24 cellular contexts compared by ENCODE assay signal in genomic region chr2:84292545-84292944, GRCh38.
DNase-seq lines count a peak whose midpoint lies in the region; ATAC-seq, FAIRE-seq and TF ChIP-seq lines count a peak whose summit lies in the region.
"Had no signal": no experiment of that assay in that cellular context is flagged by ENCODE, and none has a peak within 500 bp of the region (broad histone marks: within the 10 kb centered on the region; RNA-seq: fewer than 3 reads in every experiment).

No MANE protein-coding gene starts in this region.

- no peak overlapping the region for H2AFZ ChIP-seq in hepatocyte
- H2AFZ ChIP-seq in HepG2 (ENCODE audit: low read length): no peak overlapping the region

- TF ChIP-seq POLR2A in HepG2 (IDR thresholded peaks at IDR 0.05; ENCODE audit: insufficient read depth in 1 of 2, low read depth in 2 of 2, low read length in 2 of 2) (no peak), right lobe of liver (IDR thresholded peaks at IDR 0.05) (no peak)

- H3K4me3 ChIP-seq in hepatocyte (no peak overlapping the region), HepG2 (replicated peaks in 1 of 3; ENCODE audit: insufficient read depth in 1 of 3, low read depth in 2 of 3, low read length in 3 of 3) (no peak overlapping the region), right lobe of liver (no peak overlapping the region), heart right ventricle (no peak overlapping the region)
- H3K4me3 ChIP-seq: A549; BLaER1 treated with 17β-estradiol and CSF1 and Interleukin-3, amounts not matched to agents 10 nM and 100 nM; GM12878 had no signal

- CTCF ChIA-PET in HepG2 (lab: Yijun Ruan, JAX; ENCODE audit: low intra/inter-chr PET ratio, low total read pairs): no interaction called here

- H3K4me1 ChIP-seq in hepatocyte (ENCODE audit: insufficient read depth) (peaks cover 15% of the 10 kb centered on the region), HepG2 (ENCODE audit: insufficient read depth, low read length) (peaks cover 76% of the 10 kb centered on the region), right lobe of liver (peaks cover 0 to 15% (median 0%) of the 10 kb centered on the region in 4 donors), heart right ventricle (no peaks in the 10 kb centered on the region)
- H3K4me1 ChIP-seq: A549 had no signal

- 91% methylated on average over 1 of the region's 1 CpG for WGBS in hepatocyte (ENCODE audit: low lambda C conversion rate, missing lambda C conversion rate)
- 95% methylated on average over 1 of the region's 1 CpG for WGBS in HepG2 (ENCODE audit: low lambda C conversion rate)
- WGBS in right lobe of liver (ENCODE audit: insufficient coverage, low coverage, low lambda C conversion rate, missing lambda C conversion rate): 22% methylated on average over 1 of the region's 1 CpG
- 86 to 95% methylated on average over 1 of the region's 1 CpG for WGBS in heart right ventricle, 2 donors

- H3K27me3 ChIP-seq in hepatocyte (no peaks in the 10 kb centered on the region), HepG2 (ENCODE audit: control insufficient read depth in 1 of 2, insufficient read depth in 2 of 2, low read length in 2 of 2) (no peaks in the 10 kb centered on the region), right lobe of liver (no peaks in the 10 kb centered on the region), heart right ventricle (peaks cover 0 to 3% (median 0%) of the 10 kb centered on the region in 7 donors)
- H3K27me3 ChIP-seq: BLaER1 treated with 17β-estradiol and CSF1 and Interleukin-3, amounts not matched to agents 10 nM and 100 nM had no signal

- TF ChIP-seq EP300 in HepG2 (IDR thresholded peaks at IDR 0.05; ENCODE audit: low read depth in 2 of 2, low read length in 2 of 2) (no peak), HepG2 (CRISPR knock-in tag; IDR thresholded peaks at IDR 0.05; ENCODE audit: borderline replicate concordance) (no peak)

- intact Hi-C loops in HepG2 (cut with micrococcal nuclease; ENCODE audit: unreplicated experiment) (no loop called here), right lobe of liver (cut with DNase I) (no loop called here), heart right ventricle (cut with DNase I) (no loop called here)

- TF ChIP-seq RAD21 in HepG2 (CRISPR knock-in tag; IDR thresholded peaks at IDR 0.05): no peak

- no peak for TF ChIP-seq CTCF in hepatocyte (IDR thresholded peaks at IDR 0.05; ENCODE audit: poor library complexity)
- TF ChIP-seq CTCF in HepG2 (CRISPR knock-in tag; IDR thresholded peaks at IDR 0.05): no peak
- TF ChIP-seq CTCF in right lobe of liver (IDR thresholded peaks at IDR 0.05): no peak
- TF ChIP-seq CTCF in heart right ventricle (IDR thresholded peaks at IDR 0.05): no peak
- no peak for TF ChIP-seq CTCF in GM20000 (IDR thresholded peaks at IDR 0.05; ENCODE audit: extremely low read depth, missing control alignments)

- H3K9me3 ChIP-seq in hepatocyte (ENCODE audit: low read depth) (no peaks in the 10 kb centered on the region), HepG2 (ENCODE audit: low read length) (no peaks in the 10 kb centered on the region; the same call in 1 of the 2 replicates), right lobe of liver (no peaks in the 10 kb centered on the region), heart right ventricle (no peaks in the 10 kb centered on the region)
- H3K9me3 ChIP-seq: A549 had no signal

- DNase-seq in hepatocyte (ENCODE audit: low spot score): no peak
- no peak for DNase-seq in HepG2 (ENCODE audit: low spot score)
- no peak for DNase-seq in right lobe of liver
- DNase-seq in heart right ventricle: no peak
- no peak for DNase-seq in GM20000 (ENCODE audit: low spot score)
- no peak for DNase-seq in C1 segment of cervical spinal cord (lab: John Stamatoyannopoulos, UW)
- DNase-seq: AML-193; CD4-positive, alpha-beta memory T cell; CD4-positive, CD25-positive, alpha-beta regulatory T cell; CD8-positive, alpha-beta memory T cell; COR-L47; DMS 273 treated with DMSO at 0.1 percent for 48 hours; DMS153; DMS53; DMS79; DND-41; EL; GDM1 had no signal

- H3K27ac ChIP-seq in hepatocyte: peak overlapping the region; percentile 80
- H3K27ac ChIP-seq in HepG2 (ENCODE audit: extremely low read length, insufficient read depth, low read length): peak overlapping the region; percentile 90
- H3K27ac ChIP-seq in right lobe of liver: no peak overlapping the region
- no peak overlapping the region for H3K27ac ChIP-seq in heart right ventricle
- H3K27ac ChIP-seq: 22Rv1; A549; BLaER1 treated with 17β-estradiol and CSF1 and Interleukin-3, amounts not matched to agents 10 nM and 100 nM had no signal

- no peaks in the 10 kb centered on the region for H3K9me2 ChIP-seq in hepatocyte (replicated peaks; ENCODE audit: insufficient read depth)

- in situ Hi-C loops in HepG2 (cut with HindIII; ENCODE audit: extremely low pct_ligation_motif_present, low pct_unique_long_range_greater_than_20kb): no loop called here

- ATAC-seq in HepG2 (no peak), right lobe of liver (peak in 3 of 4 donors; percentile 41 to 58 (median 44)), heart right ventricle (no peak)
- ATAC-seq: A549, GM12878 had no signal

- no peak overlapping the region for H3K9ac ChIP-seq in HepG2 (ENCODE audit: insufficient read depth, low read depth, low read length)
- H3K9ac ChIP-seq: BLaER1 treated with 17β-estradiol and CSF1 and Interleukin-3, amounts not matched to agents 10 nM and 100 nM had no signal

- FAIRE-seq in HepG2 (lab: Jason Lieb, UNC): no peak
- FAIRE-seq: A549, GM12878, GM12892, GM18507 had no signal

- no TSS peak for BruUV-seq in HepG2 (replicated peaks; lab: Mats Ljungman, UMichigan)

- H4K20me1 ChIP-seq in hepatocyte (ENCODE audit: insufficient read depth, poor library complexity, severe bottlenecking): no peaks in the 10 kb centered on the region
- H4K20me1 ChIP-seq in HepG2 (ENCODE audit: insufficient read depth, low read length): no peaks in the 10 kb centered on the region
- H4K20me1 ChIP-seq: BLaER1 treated with 17β-estradiol and CSF1 and Interleukin-3, amounts not matched to agents 10 nM and 100 nM had no signal

- no peak overlapping the region for H3K4me2 ChIP-seq in hepatocyte
- no peak overlapping the region for H3K4me2 ChIP-seq in HepG2 (ENCODE audit: low read depth, low read length)
- H3K4me2 ChIP-seq: A549 had no signal

- H3K79me2 ChIP-seq in hepatocyte (no peaks in the 10 kb centered on the region), HepG2 (ENCODE audit: insufficient read depth, low read length) (no peaks in the 10 kb centered on the region)

- H3K36me3 ChIP-seq in hepatocyte (replicated peaks; ENCODE audit: insufficient read depth, low read depth) (no peaks in the 10 kb centered on the region), HepG2 (replicated peaks in 1 of 2; ENCODE audit: control insufficient read depth in 1 of 2, insufficient read depth in 2 of 2, low read length in 2 of 2) (no peaks in the 10 kb centered on the region), right lobe of liver (no peaks in the 10 kb centered on the region), heart right ventricle (no peaks in the 10 kb centered on the region)
- H3K36me3 ChIP-seq: BLaER1 treated with 17β-estradiol and CSF1 and Interleukin-3, amounts not matched to agents 10 nM and 100 nM had no signal

- POLR2A ChIA-PET in HepG2 (lab: Yijun Ruan, JAX): interaction anchor here (1.5 to 1.6 kb wide), 2 partner anchors 11 to 40 kb away, joined by 3 to 4 read pairs; no protein-coding TSS in a partner anchor

TF ChIP-seq in HepG2, 621 proteins besides CTCF, POLR2A, EP300 and RAD21:
- TF ChIP-seq ARID2 (CRISPR knock-in tag; IDR thresholded peaks at IDR 0.05; ENCODE audit: borderline replicate concordance) (0 out of 2 replicates have a peak, but pooled peaks have one; percentile 47), ZNF605 (CRISPR knock-in tag; IDR thresholded peaks at IDR 0.05) (0 out of 2 replicates have a peak, but pooled peaks have one; percentile 33), ZNF644 (CRISPR knock-in tag; IDR thresholded peaks at IDR 0.05; ENCODE audit: low read depth) (0 out of 2 replicates have a peak, but pooled peaks have one; percentile 47), ZNF549 (CRISPR knock-in tag; IDR thresholded peaks at IDR 0.05) (no peak), GATAD2A (CRISPR knock-in tag; IDR thresholded peaks at IDR 0.05) (no peak), ZNF574 (CRISPR knock-in tag; IDR thresholded peaks at IDR 0.05) (no peak), ZNF337 (CRISPR knock-in tag; IDR thresholded peaks at IDR 0.05; ENCODE audit: borderline replicate concordance, low read depth) (0 out of 2 replicates have a peak, but pooled peaks have one; percentile 41), KDM6A (CRISPR knock-in tag; IDR thresholded peaks at IDR 0.05; ENCODE audit: low read depth) (no peak)

Comparison
In these comparisons a context has a peak if more than half of its experiments do, and no peak if none do; other contexts are left out.
1. H3K27ac ChIP-seq: peak in hepatocyte (single experiment) and HepG2 (single experiment); none in right lobe of liver (0 of 3) and heart right ventricle (0 of 10).
2. ATAC-seq: peak in right lobe of liver (3 of 4); none in HepG2 (single experiment) and heart right ventricle (0 of 8).